In genomic region chr14:66746316-66747006, GRCh38 we compare ENCODE assay signal across 8 cellular contexts.
DNase-seq lines count a peak whose midpoint lies in the region; ATAC-seq and TF ChIP-seq lines count a peak whose summit lies in the region.

No MANE protein-coding gene starts in this region.

- H3K4me3 ChIP-seq in AG04450 (ENCODE audit: low read depth, low read length) = no peak overlapping the region
- no peak overlapping the region for H3K4me3 ChIP-seq in GM12875 (ENCODE audit: low read depth, low read length)
- no peak overlapping the region for H3K4me3 ChIP-seq in fibroblast of villous mesenchyme (ENCODE audit: low read depth, low read length)
- H3K4me3 ChIP-seq in retinal pigment epithelial cell (ENCODE audit: low read length) = no peak overlapping the region

- ATAC-seq in HG03460 (IDR thresholded peaks at IDR 0.05; ENCODE audit: unreplicated experiment) (no peak), GM18520 (IDR thresholded peaks at IDR 0.05; ENCODE audit: unreplicated experiment) (no peak)

- POLR2A ChIA-PET in AG04450 (lab: Yijun Ruan, JAX) = no interaction called here

- no peaks in the 10 kb centered on the region for H3K9me3 ChIP-seq in AG04450 (ENCODE audit: control insufficient read depth, insufficient read depth, low read length)

- no peak overlapping the region for H3K27ac ChIP-seq in AG04450 (ENCODE audit: low read depth, low read length)

- DNase-seq in AG04450 (ENCODE audit: low read depth, low spot score) (peak; percentile 1), SHP77 treated with DMSO at 0.1 percent for 48 hours (lab: John Stamatoyannopoulos, UW) (peak; percentile 15), fibroblast of villous mesenchyme (ENCODE audit: low read depth) (peak; percentile 47), retinal pigment epithelial cell (ENCODE audit: low read depth) (peak; percentile 31), GM19240 (ENCODE audit: insufficient read length, low spot score) (no peak)

- CTCF ChIA-PET in AG04450 (lab: Charles Lee) = interaction anchor here (0.7 to 3.1 kb wide), 7 partner anchors 8 to 122 kb away, joined by 3 to 21 read pairs (median 3); no protein-coding TSS in a partner anchor

- TF ChIP-seq CTCF in AG04450 (IDR thresholded peaks at IDR 0.05; ENCODE audit: low read depth, low read length) = peak; percentile 74
- peak; percentile 51; the same call in 1 of the 2 replicates for TF ChIP-seq CTCF in GM12875 (IDR thresholded peaks at IDR 0.05; ENCODE audit: borderline replicate concordance, insufficient read depth, low read depth, low read length)
- TF ChIP-seq CTCF in fibroblast of villous mesenchyme (IDR thresholded peaks at IDR 0.05; ENCODE audit: insufficient read depth, low read depth, low read length) = peak; percentile 59
- peak; percentile 88 for TF ChIP-seq CTCF in retinal pigment epithelial cell (conservative IDR thresholded peaks at IDR 0.05; ENCODE audit: low read depth, low read length)

- H3K27me3 ChIP-seq in AG04450 (ENCODE audit: control insufficient read depth, insufficient read depth, low read length) = no peaks in the 10 kb centered on the region
